In genomic region chr15:34437687-34438086, GRCh38 we compare ENCODE assay signal across 8 cellular contexts. TPM values are rescaled to one million over a fixed set of nuclear protein-coding genes. Genes with fewer than 3 reads are reported as not detected.
DNase-seq lines count a peak whose midpoint lies in the region; ATAC-seq and TF ChIP-seq lines count a peak whose summit lies in the region.

Gene GOLGA8A, minus strand, starts transcription at chr15:34437808. Its CDS starts 48,117 bp downstream, at chr15:34389691.

- peak within 1 kb of the TSS; percentile 96 for H3K4me3 Mint-ChIP-seq in activated naive CD4-positive, alpha-beta T cell treated with anti-CD3 and anti-CD28 coated beads, Interleukin-2, amount 50 U/mL, for 24 hours

- H3K27ac ChIP-seq in BLaER1 treated with 17β-estradiol and CSF1 and Interleukin-3, amounts not matched to agents 10 nM and 100 nM = peak within 1 kb of the TSS; percentile 40 to 78 (median 72); a peak in 21 of 22 replicates
- H3K27ac ChIP-seq in HUES48 (ENCODE audit: low read depth, low read length) (no peak within 1 kb of the TSS), SJCRH30 (peak within 1 kb of the TSS; percentile 27; the same call in 1 of the 2 replicates), tibial artery (peak within 1 kb of the TSS; percentile 57 to 67)

- ATAC-seq in GM19463 (IDR thresholded peaks at IDR 0.05; ENCODE audit: unreplicated experiment) (peak; percentile 60), Right ventricle myocardium superior (ENCODE audit: poor library complexity) (peak; percentile 61)

- peaks cover 0 to 18% (median 8%) of the 10 kb centered on the region in 11 experiments; a peak in 15 of 22 replicates for H3K36me3 ChIP-seq in BLaER1 treated with 17β-estradiol and CSF1 and Interleukin-3, amounts not matched to agents 10 nM and 100 nM
- no peaks in the 10 kb centered on the region for H3K36me3 ChIP-seq in HUES48 (ENCODE audit: control insufficient read depth, insufficient read depth, low read length)
- no peaks in the 10 kb centered on the region for H3K36me3 ChIP-seq in SJCRH30
- H3K36me3 ChIP-seq in tibial artery = no peaks in the 10 kb centered on the region

- intact Hi-C loops in Right ventricle myocardium superior (cut with DNase I) = loop anchor here (5.0 kb wide), 1 partner anchor 145 kb away; the partner anchor contains the start of gene GOLGA8B
- intact Hi-C loops in tibial artery (cut with DNase I; ENCODE audit: low total_unique reads) = no loop called here

- H4K20me1 ChIP-seq in BLaER1 treated with 17β-estradiol and CSF1 and Interleukin-3, amounts not matched to agents 10 nM and 100 nM = peaks cover 0 to 40% (median 23%) of the 10 kb centered on the region in 11 experiments; a peak in 19 of 22 replicates

- peaks cover 9% of the 10 kb centered on the region for H3K36me3 Mint-ChIP-seq in activated naive CD4-positive, alpha-beta T cell treated with anti-CD3 and anti-CD28 coated beads, Interleukin-2, amount 50 U/mL, for 24 hours

- peaks cover 25% of the 10 kb centered on the region for H3K4me1 Mint-ChIP-seq in activated naive CD4-positive, alpha-beta T cell treated with anti-CD3 and anti-CD28 coated beads, Interleukin-2, amount 50 U/mL, for 24 hours

- peaks cover 0 to 11% (median 7%) of the 10 kb centered on the region in 10 experiments; a peak in 12 of 20 replicates for H3K4me1 ChIP-seq in BLaER1 treated with 17β-estradiol and CSF1 and Interleukin-3, amounts not matched to agents 10 nM and 100 nM
- no peaks in the 10 kb centered on the region for H3K4me1 ChIP-seq in HUES48 (ENCODE audit: control insufficient read depth, insufficient read depth, low read length)
- H3K4me1 ChIP-seq in SJCRH30 = 0 out of 2 replicates have a peak, but pooled peaks cover 2% of the 10 kb centered on the region
- peaks cover 0 to 18% (median 8%) of the 10 kb centered on the region in 4 donors for H3K4me1 ChIP-seq in tibial artery

- H3K27me3 ChIP-seq in BLaER1 treated with 17β-estradiol and CSF1 and Interleukin-3, amounts not matched to agents 10 nM and 100 nM = no peaks in the 10 kb centered on the region
- H3K27me3 ChIP-seq in HUES48 (ENCODE audit: control insufficient read depth, insufficient read depth, low read length) (peaks cover 43% of the 10 kb centered on the region), SJCRH30 (no peaks in the 10 kb centered on the region), tibial artery (no peaks in the 10 kb centered on the region)

- no peaks in the 10 kb centered on the region for H3K9me3 ChIP-seq in BLaER1 treated with 17β-estradiol and CSF1 and Interleukin-3, amounts not matched to agents 10 nM and 100 nM (replicated peaks in 1 of 11)
- H3K9me3 ChIP-seq in HUES48 (ENCODE audit: control insufficient read depth, insufficient read depth, low read length) = peaks cover 5% of the 10 kb centered on the region
- H3K9me3 ChIP-seq in SJCRH30 (replicated peaks) = no peaks in the 10 kb centered on the region
- no peaks in the 10 kb centered on the region for H3K9me3 ChIP-seq in tibial artery

- no peaks in the 10 kb centered on the region for H3K27me3 Mint-ChIP-seq in activated naive CD4-positive, alpha-beta T cell treated with anti-CD3 and anti-CD28 coated beads, Interleukin-2, amount 50 U/mL, for 24 hours

- H3K9ac ChIP-seq in BLaER1 treated with 17β-estradiol and CSF1 and Interleukin-3, amounts not matched to agents 10 nM and 100 nM = peak within 1 kb of the TSS; percentile 74 to 87 (median 80)
- H3K9ac ChIP-seq in HUES48 (ENCODE audit: low read depth, low read length) = no peak within 1 kb of the TSS

- H3K4me3 ChIP-seq in BLaER1 treated with 17β-estradiol and CSF1 and Interleukin-3, amounts not matched to agents 10 nM and 100 nM = peak within 1 kb of the TSS; percentile 65 to 77 (median 72)
- H3K4me3 ChIP-seq in HUES48 (ENCODE audit: low read depth, low read length) (peak within 1 kb of the TSS; percentile 63), SJCRH30 (peak within 1 kb of the TSS; percentile 70), tibial artery (peak within 1 kb of the TSS; percentile 70 to 82)

- TF ChIP-seq CTCF in tibial artery (IDR thresholded peaks at IDR 0.05) = no peak

- no peaks in the 10 kb centered on the region for H3K9me3 Mint-ChIP-seq in activated naive CD4-positive, alpha-beta T cell treated with anti-CD3 and anti-CD28 coated beads, Interleukin-2, amount 50 U/mL, for 24 hours

- DNase-seq in SJCRH30 (peak; percentile 78), Right ventricle myocardium superior (peak; percentile 76), pons (ENCODE audit: low spot score) (peak; percentile 31), tibial artery (peak; percentile 57 to 72)

- H3K27ac Mint-ChIP-seq in activated naive CD4-positive, alpha-beta T cell treated with anti-CD3 and anti-CD28 coated beads, Interleukin-2, amount 50 U/mL, for 24 hours = peak within 1 kb of the TSS; percentile 100

- peak within 1 kb of the TSS; percentile 54 to 85 (median 74) for H3K4me2 ChIP-seq in BLaER1 treated with 17β-estradiol and CSF1 and Interleukin-3, amounts not matched to agents 10 nM and 100 nM

RNA-seq across cellular contexts. Expression of gene GOLGA8A, which starts in this region (rescaled TPM):
- total RNA-seq in SJCRH30 (2014; rRNA removed; shearing (Covaris generic)) = 13.5 and 22.2 TPM in 2 replicates
- 14.3 TPM for total RNA-seq in Right ventricle myocardium superior
